12 cellular contexts compared by ENCODE assay signal in genomic region chr17:39863244-39863917, GRCh38. TPM values are rescaled to one million over a fixed set of nuclear protein-coding genes. Genes with fewer than 3 reads are reported as not detected.
DNase-seq lines count a peak whose midpoint lies in the region; TF ChIP-seq lines count a peak whose summit lies in the region.
"Had no signal": no experiment of that assay in that cellular context is flagged by ENCODE, and none has a peak within 500 bp of the region (broad histone marks: within the 10 kb centered on the region; RNA-seq: fewer than 3 reads in every experiment).

No MANE protein-coding gene starts in this region.

- H3K4me1 ChIP-seq in duodenal mucosa (ENCODE audit: control insufficient read depth in 1 of 2, insufficient read depth in 2 of 2, low read length in 2 of 2) (peaks cover 4 to 10% of the 10 kb centered on the region in 2 donors), spleen (peaks cover 0 to 79% (median 42%) of the 10 kb centered on the region in 6 donors)

- H3K4me3 ChIP-seq in NB4 (ENCODE audit: low read depth, low read length): peak overlapping the region; percentile 52
- H3K4me3 ChIP-seq in duodenal mucosa (ENCODE audit: low read depth in 1 of 2, low read length in 2 of 2): peak overlapping the region; percentile 51 to 56
- peak overlapping the region; percentile 37 to 72 (median 43) for H3K4me3 ChIP-seq in spleen

- TF ChIP-seq CTCF in NB4 (IDR thresholded peaks at IDR 0.05; ENCODE audit: low read depth, low read length) (no peak), spleen (IDR thresholded peaks at IDR 0.05 in 8 of 11, conservative IDR thresholded peaks at IDR 0.05 in 3 of 11) (no peak)

- peak overlapping the region; percentile 79 for H3K27ac Mint-ChIP-seq in T-helper 2 cell treated with Interferon-gamma antibody and Interleukin-4, amounts not matched to agents 5 μg/mL and 100 μg/mL, for 36 hours

- peaks cover 29 to 35% of the 10 kb centered on the region in 2 donors for H3K27me3 ChIP-seq in duodenal mucosa (ENCODE audit: control insufficient read depth in 1 of 2, insufficient read depth in 2 of 2, low read length in 2 of 2)
- H3K27me3 ChIP-seq in spleen (replicated peaks in 1 of 7): peaks cover 0 to 81% (median 34%) of the 10 kb centered on the region in 7 donors

- 36 to 51% (median 48%) methylated on average over 7 of the region's 7 CpGs for WGBS in spleen, 5 donors

- H3K4me1 Mint-ChIP-seq in T-helper 2 cell treated with Interferon-gamma antibody and Interleukin-4, amounts not matched to agents 5 μg/mL and 100 μg/mL, for 36 hours (ENCODE audit: low read depth): peaks cover 53% of the 10 kb centered on the region

- H3K36me3 Mint-ChIP-seq in T-helper 2 cell treated with Interferon-gamma antibody and Interleukin-4, amounts not matched to agents 5 μg/mL and 100 μg/mL, for 36 hours (ENCODE audit: low read depth): peaks cover 3% of the 10 kb centered on the region

- H3K9me3 ChIP-seq in duodenal mucosa (ENCODE audit: control insufficient read depth in 1 of 2, low read length in 2 of 2) (no peaks in the 10 kb centered on the region), spleen (peaks cover 0 to 9% (median 0%) of the 10 kb centered on the region in 8 donors)

- H3K27ac ChIP-seq in duodenal mucosa (ENCODE audit: low read depth, low read length) (peak overlapping the region; percentile 17), spleen (peak overlapping the region; percentile 72 to 93 (median 86))

- intact Hi-C loops in spleen (cut with DNase I; ENCODE audit: low total_unique reads): loop anchor here (10.0 kb wide), 2 partner anchors 109 to 239 kb away; partner anchors contain the start of gene PPP1R1B

- peak overlapping the region; percentile 83 for H3K4me3 Mint-ChIP-seq in T-helper 2 cell treated with Interferon-gamma antibody and Interleukin-4, amounts not matched to agents 5 μg/mL and 100 μg/mL, for 36 hours

- no peak for DNase-seq in T-helper 2 cell treated with Interferon-gamma antibody and Interleukin-4, amounts not matched to agents 5 μg/mL and 100 μg/mL, for 36 hours (ENCODE audit: low spot score)
- DNase-seq in T-helper 2 cell (no peak), NB4 (ENCODE audit: low read depth) (no peak), spleen (no peak), COR-L47 (lab: John Stamatoyannopoulos, UW) (no peak), NCI-H2171 (lab: John Stamatoyannopoulos, UW) (no peak)
- DNase-seq in stimulated activated CD4-positive, alpha-beta T cell treated with anti-CD3 and anti-CD28 coated beads, Interleukin-4, amount 100 ng/mL, for 1 hour: no peak
- DNase-seq: kidney glomerular epithelial cell, NCI-H748 treated with DMSO at 0.1 percent for 48 hours had no signal

- H3K36me3 ChIP-seq in duodenal mucosa (ENCODE audit: control insufficient read depth in 1 of 2, insufficient read depth in 2 of 2, low read length in 2 of 2) (no peaks in the 10 kb centered on the region), spleen (no peaks in the 10 kb centered on the region)

- H3K9me3 Mint-ChIP-seq in T-helper 2 cell treated with Interferon-gamma antibody and Interleukin-4, amounts not matched to agents 5 μg/mL and 100 μg/mL, for 36 hours: peaks cover 3% of the 10 kb centered on the region

- H3K9ac ChIP-seq in duodenal mucosa (ENCODE audit: low read depth in 1 of 2, low read length in 2 of 2): peak overlapping the region; percentile 18 to 30

- TF ChIP-seq POLR2A in NB4 (IDR thresholded peaks at IDR 0.05; ENCODE audit: extremely low read depth, insufficient read length) (no peak), spleen (IDR thresholded peaks at IDR 0.05) (no peak)

- H3K27me3 Mint-ChIP-seq in T-helper 2 cell treated with Interferon-gamma antibody and Interleukin-4, amounts not matched to agents 5 μg/mL and 100 μg/mL, for 36 hours (ENCODE audit: low read depth): no peaks in the 10 kb centered on the region

RNA-seq across cellular contexts. Expression of gene IKZF3, which starts 0.7 kb away (rescaled TPM):
- 100 to 1,000 TPM in 1 of 7 donors, 10 to 100 TPM in 6; 79.1 to 132 (median 86.4) TPM for total RNA-seq in spleen
- 10 to 100 TPM; 17.5 to 33.3 (median 27.8) TPM for polyA plus RNA-seq in spleen
- total RNA-seq: A673, endothelial cell of umbilical vein had no signal
- polyA plus RNA-seq: endothelial cell of umbilical vein had no signal

RNA-seq across cellular contexts. Expression of gene ZPBP2, which starts 4.6 kb away (rescaled TPM):
- total RNA-seq in spleen: under 1 TPM in 3 of 7 donors, not detected in 4; 0.16 to 0.46 (median 0.17) TPM
- polyA plus RNA-seq in spleen: under 1 TPM; 0.22 to 0.29 (median 0.24) TPM
- total RNA-seq: A673, endothelial cell of umbilical vein had no signal
- polyA plus RNA-seq: endothelial cell of umbilical vein had no signal

RNA-seq across cellular contexts. Expression of gene GSDMB, which starts 55.1 kb away (rescaled TPM):
- 10 to 100 TPM; 15.4 to 30.0 (median 21.4) TPM for total RNA-seq in spleen
- polyA plus RNA-seq in spleen: 10 to 100 TPM; 13.1 to 41.9 (median 18.2) TPM
